In genomic region chr19:42121666-42122069, GRCh38 we compare ENCODE assay signal across 9 cellular contexts. TPM values are rescaled to one million over a fixed set of nuclear protein-coding genes. Genes with fewer than 3 reads are reported as not detected.
DNase-seq lines count a peak whose midpoint lies in the region; ATAC-seq, FAIRE-seq and TF ChIP-seq lines count a peak whose summit lies in the region.
"Had no signal": no experiment of that assay in that cellular context is flagged by ENCODE, and none has a peak within 500 bp of the region (broad histone marks: within the 10 kb centered on the region; RNA-seq: fewer than 3 reads in every experiment).

No MANE protein-coding gene starts in this region.

- ATAC-seq in GM19328 (IDR thresholded peaks at IDR 0.05; ENCODE audit: unreplicated experiment) (no peak), GM21619 (IDR thresholded peaks at IDR 0.05; ENCODE audit: unreplicated experiment) (no peak)

- peak; percentile 81 for DNase-seq in MV-4-11 (lab: John Stamatoyannopoulos, UW)
- DNase-seq in activated CD8-positive, alpha-beta memory T cell treated with anti-CD3 and anti-CD28 coated beads, Interleukin-2, amount 50 U/mL, for 24 hours (ENCODE audit: extremely low read depth): peak; percentile 69
- peak; percentile 72 for DNase-seq in fibroblast of the aortic adventitia (ENCODE audit: low read depth)
- DNase-seq in stimulated activated CD4-positive, alpha-beta T cell treated with anti-CD3 and anti-CD28 coated beads, Interleukin-15, amount 100 ng/mL, for 1 hour (ENCODE audit: low read depth in 1 of 2, low spot score in 1 of 2): peak; percentile 58 to 76
- no peak for DNase-seq in NCI-H1694 treated with DMSO at 0.1 percent for 48 hours (lab: John Stamatoyannopoulos, UW)

- no peak overlapping the region for H3K4me3 ChIP-seq in fibroblast of the aortic adventitia (ENCODE audit: low read depth, low read length)
- H3K4me3 ChIP-seq: pancreas had no signal

- no peak for TF ChIP-seq CTCF in fibroblast of the aortic adventitia (IDR thresholded peaks at IDR 0.05; ENCODE audit: insufficient read depth, low read length)

- peak; percentile 19 for FAIRE-seq in G401.6 (lab: Jason Lieb, UNC)
- FAIRE-seq: pancreas had no signal

RNA-seq across cellular contexts. Expression of gene POU2F2, which starts 10.6 kb away (rescaled TPM):
- total RNA-seq in fibroblast of the aortic adventitia (ENCODE audit: low replicate concordance): 0.08 and 0.18 TPM in 2 replicates

RNA-seq across cellular contexts. Expression of gene ZNF574, which starts 45.7 kb away (rescaled TPM):
- total RNA-seq in fibroblast of the aortic adventitia (ENCODE audit: low replicate concordance): 4.7 and 17.2 TPM in 2 replicates

RNA-seq across cellular contexts. Expression of gene GRIK5, which starts 51.7 kb away (rescaled TPM):
- 0.08 and 0.18 TPM in 2 replicates for total RNA-seq in fibroblast of the aortic adventitia (ENCODE audit: low replicate concordance)
